In the genomic region with DNA sequence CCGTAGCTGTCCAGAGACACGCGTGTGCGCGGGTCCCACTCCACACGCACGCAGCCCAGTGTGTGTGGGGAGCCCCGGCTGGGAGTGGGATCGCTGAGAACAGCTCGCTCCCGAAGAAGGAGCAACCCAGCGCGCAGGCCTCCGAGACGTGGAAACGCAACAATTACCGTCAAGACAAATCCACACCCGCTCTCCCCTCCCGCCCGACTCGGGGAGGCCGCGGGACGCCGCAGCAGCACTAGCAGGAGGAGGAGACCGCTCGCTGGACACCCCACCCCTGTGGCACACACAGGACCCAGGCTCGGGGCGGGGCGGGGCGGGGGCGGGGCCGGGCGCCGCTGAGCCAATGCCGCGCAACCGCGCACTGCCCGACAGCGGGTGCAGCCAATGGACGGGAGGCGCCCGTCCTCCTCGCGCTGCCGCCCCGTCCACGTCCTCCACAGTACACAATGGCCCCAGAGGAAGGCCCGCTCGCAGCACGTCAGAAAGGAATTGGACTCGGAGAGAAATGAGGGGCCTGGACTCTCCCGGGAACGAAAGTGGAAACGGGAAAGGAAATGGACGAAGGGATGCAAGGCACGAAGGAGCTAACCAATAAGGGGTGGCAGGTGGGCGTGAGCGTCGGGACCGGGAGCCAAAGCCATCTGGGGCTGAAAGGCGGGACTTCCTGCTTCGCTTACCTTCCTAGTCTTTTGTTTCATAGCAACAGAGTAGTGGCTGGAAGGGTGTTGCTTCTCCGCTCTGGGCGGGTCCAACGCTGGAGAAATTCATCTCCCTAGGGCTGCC, we compare ENCODE assay signal across 8 cellular contexts. TPM values are rescaled to one million over a fixed set of nuclear protein-coding genes. Genes with fewer than 3 reads are reported as not detected.
A peak's percentile ranks its signal among the peaks of the same experiment; 100 is the strongest.
DNase-seq lines count a peak whose midpoint lies in the region; ATAC-seq and TF ChIP-seq lines count a peak whose summit lies in the region.

Gene CBLB, minus strand, starts transcription at position 268 of the 786 bp plus-strand sequence. CDS start 1,435 bp downstream, outside the sequence.

- H3K9me3 Mint-ChIP-seq in activated T-cell treated with anti-CD3 and anti-CD28 coated beads, Interleukin-2, amount 50 U/mL, for 24 hours: no peaks in the 10 kb centered on the region

- H3K4me3 ChIP-seq in epithelial cell of proximal tubule (ENCODE audit: low read depth, low read length): peak within 1 kb of the TSS; percentile 88

- H3K4me3 Mint-ChIP-seq in activated T-cell treated with anti-CD3 and anti-CD28 coated beads, Interleukin-2, amount 50 U/mL, for 24 hours: peak within 1 kb of the TSS; percentile 94

- H3K27ac Mint-ChIP-seq in activated T-cell treated with anti-CD3 and anti-CD28 coated beads, Interleukin-2, amount 50 U/mL, for 24 hours: peak within 1 kb of the TSS; percentile 99

- DNase-seq in DMS153 (lab: John Stamatoyannopoulos, UW) (peak; percentile 96), KBM-7 (peak; percentile 97), epithelial cell of proximal tubule (ENCODE audit: low read depth) (peak; percentile 90), mucosa of gallbladder (ENCODE audit: low spot score) (peak; percentile 92)
- peak; percentile 92 for DNase-seq in activated T-cell treated with anti-CD3 and anti-CD28 coated beads, Interleukin-2, amount 50 U/mL, for 24 hours
- peak; percentile 64 to 73 for DNase-seq in stimulated activated CD8-positive, alpha-beta memory T cell treated with anti-CD3 and anti-CD28 coated beads, Interleukin-4, amount 100 ng/mL, for 4 hours (ENCODE audit: low read depth in 2 of 2, low spot score in 1 of 2)

- no peak for TF ChIP-seq CTCF in epithelial cell of proximal tubule (conservative IDR thresholded peaks at IDR 0.05; ENCODE audit: low read depth, low read length)

- H3K27me3 Mint-ChIP-seq in activated T-cell treated with anti-CD3 and anti-CD28 coated beads, Interleukin-2, amount 50 U/mL, for 24 hours: no peaks in the 10 kb centered on the region

- in situ Hi-C loops in KBM-7 (cut with MboI; ENCODE audit: low pct_unique_long_range_greater_than_20kb, low sequenced_read_pairs): no loop called here

- H3K4me1 Mint-ChIP-seq in activated T-cell treated with anti-CD3 and anti-CD28 coated beads, Interleukin-2, amount 50 U/mL, for 24 hours (ENCODE audit: low read depth): peaks cover 51% of the 10 kb centered on the region

- ATAC-seq in GM21717 (IDR thresholded peaks at IDR 0.05; ENCODE audit: unreplicated experiment): peak; percentile 91

- peaks cover 52% of the 10 kb centered on the region for H3K36me3 Mint-ChIP-seq in activated T-cell treated with anti-CD3 and anti-CD28 coated beads, Interleukin-2, amount 50 U/mL, for 24 hours (ENCODE audit: low read depth)

TF ChIP-seq in PFSK-1, 5 proteins besides CTCF, POLR2A, EP300 and RAD21:
- TF ChIP-seq FOXP2 (optimal IDR thresholded peaks at IDR 0.05; ENCODE audit: borderline replicate concordance, extremely low read depth, extremely low read length, insufficient read depth) (peak; percentile 24), REST (IDR thresholded peaks at IDR 0.05; ENCODE audit: insufficient read depth in 1 of 2, low read depth in 2 of 2, low read length in 2 of 2) (0 out of 4 replicates have a peak, but pooled peaks of 1 of the 2 experiments have one; percentile 19), POLR2AphosphoS5 (IDR thresholded peaks at IDR 0.05; ENCODE audit: low read depth, low read length) (no peak; the same call in none of the 2 replicates), SIN3A (IDR thresholded peaks at IDR 0.05; ENCODE audit: borderline replicate concordance, insufficient read depth, low read length) (peak; percentile 46; the same call in 1 of the 2 replicates)

RNA-seq across cellular contexts. Expression of gene CBLB, which starts in this region (rescaled TPM):
- 11.5 TPM for polyA plus RNA-seq in PFSK-1 (2012; ENCODE audit: insufficient read length, low read depth)
- total RNA-seq in epithelial cell of proximal tubule: 5.9 TPM in 2 replicates
- 33.6 TPM for total RNA-seq in mucosa of gallbladder

Comparison
In these comparisons a context has a peak if more than half of its experiments do, and no peak if none do; other contexts are left out.
1. Peak in every context shown above with its lines: DNase-seq, ATAC-seq and H3K4me3 ChIP-seq.